Comparison of ENCODE assay signal across 9 cellular contexts in the genomic region with DNA sequence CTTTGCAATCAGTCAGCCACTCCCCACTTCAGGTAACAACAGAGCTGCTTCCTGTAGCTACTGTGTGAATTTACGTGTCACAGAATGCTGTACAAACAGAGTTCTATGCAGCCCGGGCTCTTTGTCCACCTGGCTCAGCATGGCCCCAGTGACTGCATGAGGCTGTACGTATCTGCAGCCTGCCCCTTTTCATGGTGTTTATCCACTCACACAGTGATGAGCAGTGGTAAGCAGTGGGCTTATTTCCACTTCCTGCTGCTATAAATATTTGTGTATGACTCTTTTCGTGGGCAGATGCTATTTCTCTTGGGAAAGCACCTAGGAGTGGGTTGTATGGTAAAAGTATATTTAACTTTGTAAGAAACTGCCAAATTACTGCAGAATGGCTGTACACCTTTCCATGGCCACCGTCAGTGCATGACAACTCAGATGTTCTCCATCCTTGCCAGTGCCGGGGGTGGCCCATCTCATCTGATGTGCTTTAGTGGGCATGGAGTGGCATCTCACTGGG. TPM values are rescaled to one million over a fixed set of nuclear protein-coding genes. Genes with fewer than 3 reads are reported as not detected.
A peak's percentile ranks its signal among the peaks of the same experiment; 100 is the strongest.
DNase-seq lines count a peak whose midpoint lies in the region; FAIRE-seq and TF ChIP-seq lines count a peak whose summit lies in the region.
"Had no signal": no experiment of that assay in that cellular context is flagged by ENCODE, and none has a peak within 500 bp of the region (broad histone marks: within the 10 kb centered on the region; RNA-seq: fewer than 3 reads in every experiment).

No MANE protein-coding gene starts in this region.

- no peaks in the 10 kb centered on the region for H3K27me3 ChIP-seq in stomach

- TF ChIP-seq EP300 in stomach (IDR thresholded peaks at IDR 0.05): no peak

- peak overlapping the region; percentile 56 to 77 (median 72) for H3K27ac ChIP-seq in stomach
- no peak overlapping the region for H3K27ac ChIP-seq in kidney (ENCODE audit: low read depth in 2 of 2, low read length in 2 of 2)

- no peaks in the 10 kb centered on the region for H3K36me3 Mint-ChIP-seq in T-helper 2 cell treated with Interferon-gamma antibody and Interleukin-4, amounts not matched to agents 5 μg/mL and 100 μg/mL, for 36 hours (ENCODE audit: low read depth)

- DNase-seq in AG10803 (ENCODE audit: low read depth): peak; percentile 33
- DNase-seq in HCEC 1CT: peak; percentile 41
- DNase-seq in T-helper 2 cell treated with Interferon-gamma antibody and Interleukin-4, amounts not matched to agents 5 μg/mL and 100 μg/mL, for 36 hours (ENCODE audit: low spot score): peak; percentile 57
- peak; percentile 30 to 39 for DNase-seq in foreskin fibroblast
- DNase-seq in stomach: peak; percentile 63
- no peak for DNase-seq in NCI-H446 (lab: John Stamatoyannopoulos, UW)
- DNase-seq in kidney: no peak
- no peak for DNase-seq in C1 segment of cervical spinal cord (lab: John Stamatoyannopoulos, UW)

- peak overlapping the region; percentile 27 for H3K27ac Mint-ChIP-seq in T-helper 2 cell treated with Interferon-gamma antibody and Interleukin-4, amounts not matched to agents 5 μg/mL and 100 μg/mL, for 36 hours

- no peak overlapping the region for H3K4me3 ChIP-seq in AG10803 (ENCODE audit: low read length)
- H3K4me3 ChIP-seq in foreskin fibroblast (ENCODE audit: low read depth in 1 of 2, low read length in 2 of 2): no peak overlapping the region
- H3K4me3 ChIP-seq in stomach: no peak overlapping the region
- no peak overlapping the region for H3K4me3 ChIP-seq in kidney (ENCODE audit: low read length in 2 of 2)

- TF ChIP-seq CTCF in AG10803 (conservative IDR thresholded peaks at IDR 0.05; ENCODE audit: low read length) (no peak), foreskin fibroblast (IDR thresholded peaks at IDR 0.05; ENCODE audit: low read depth, low read length) (no peak), stomach (IDR thresholded peaks at IDR 0.05) (no peak), kidney (IDR thresholded peaks at IDR 0.05; ENCODE audit: borderline replicate concordance, extremely low read depth, insufficient read depth) (no peak)

- peak overlapping the region; percentile 48 for H3K4me3 Mint-ChIP-seq in T-helper 2 cell treated with Interferon-gamma antibody and Interleukin-4, amounts not matched to agents 5 μg/mL and 100 μg/mL, for 36 hours

- FAIRE-seq in kidney (lab: Jason Lieb, UNC): no peak

- H3K9me3 ChIP-seq in stomach: no peaks in the 10 kb centered on the region
- H3K9me3 ChIP-seq in kidney (ENCODE audit: control insufficient read depth in 1 of 2, low read length in 2 of 2): peaks cover 0 to 2% of the 10 kb centered on the region in 2 donors

- H3K4me1 ChIP-seq in stomach: peaks cover 0 to 8% (median 7%) of the 10 kb centered on the region in 4 donors
- H3K4me1 ChIP-seq in kidney (ENCODE audit: control insufficient read depth in 1 of 2, insufficient read depth in 1 of 2, low read depth in 1 of 2, low read length in 2 of 2): no peaks in the 10 kb centered on the region

- intact Hi-C loops in stomach (cut with DNase I; ENCODE audit: low total_unique reads): no loop called here
- intact Hi-C loops in kidney (cut with DNase I): no loop called here

- H3K4me1 Mint-ChIP-seq in T-helper 2 cell treated with Interferon-gamma antibody and Interleukin-4, amounts not matched to agents 5 μg/mL and 100 μg/mL, for 36 hours (ENCODE audit: low read depth): peaks cover 17% of the 10 kb centered on the region

- H3K9me3 Mint-ChIP-seq in T-helper 2 cell treated with Interferon-gamma antibody and Interleukin-4, amounts not matched to agents 5 μg/mL and 100 μg/mL, for 36 hours: peaks cover 6% of the 10 kb centered on the region

- H3K36me3 ChIP-seq in stomach (no peaks in the 10 kb centered on the region), kidney (ENCODE audit: control insufficient read depth in 1 of 2, insufficient read depth in 2 of 2, low read length in 2 of 2) (no peaks in the 10 kb centered on the region)

- 11 to 36% (median 20%) methylated on average over 6 of the region's 6 CpGs for WGBS in stomach, 5 donors

- H3K27me3 Mint-ChIP-seq in T-helper 2 cell treated with Interferon-gamma antibody and Interleukin-4, amounts not matched to agents 5 μg/mL and 100 μg/mL, for 36 hours (ENCODE audit: low read depth): peaks cover 10% of the 10 kb centered on the region

- TF ChIP-seq POLR2A in stomach (IDR thresholded peaks at IDR 0.05): no peak

- no peak overlapping the region for H3K9ac ChIP-seq in kidney (ENCODE audit: low read length in 2 of 2)

RNA-seq across cellular contexts. Expression of a gene that starts 43.3 kb away (rescaled TPM):
- total RNA-seq in stomach: 10 to 100 TPM in 1 of 5 donors, 1 to 10 TPM in 1, under 1 TPM in 1, not detected in 2; 0.92 to 11.7 (median 1.9) TPM
- 10 to 100 TPM in 2 of 3 donors, 1 to 10 TPM in 1; 5.3 to 41.5 (median 16.4) TPM for polyA plus RNA-seq in stomach
- total RNA-seq in kidney: 2.6 TPM
- polyA plus RNA-seq in kidney (ENCODE audit: insufficient read depth, low read depth, low replicate concordance): not detected
- total RNA-seq: T-helper 2 cell treated with Interferon-gamma antibody and Interleukin-4, amounts not matched to agents 100 ng/mL and 5 ng/mL, for 36 hours had no signal

Comparison
In these comparisons a context has a peak if more than half of its experiments do, and no peak if none do; other contexts are left out.
1. DNase-seq: peak in AG10803 (single experiment), HCEC 1CT (single experiment), T-helper 2 cell treated with Interferon-gamma antibody and Interleukin-4, amounts not matched to agents 5 μg/mL and 100 μg/mL, for 36 hours (single experiment), foreskin fibroblast (2 of 2) and stomach (single experiment); none in NCI-H446 (0 of 2), kidney (single experiment) and C1 segment of cervical spinal cord (0 of 14).
2. H3K27ac ChIP-seq: peak in stomach (5 of 5); none in kidney (0 of 2).